8 cellular contexts compared by ENCODE assay signal in the genomic region with DNA sequence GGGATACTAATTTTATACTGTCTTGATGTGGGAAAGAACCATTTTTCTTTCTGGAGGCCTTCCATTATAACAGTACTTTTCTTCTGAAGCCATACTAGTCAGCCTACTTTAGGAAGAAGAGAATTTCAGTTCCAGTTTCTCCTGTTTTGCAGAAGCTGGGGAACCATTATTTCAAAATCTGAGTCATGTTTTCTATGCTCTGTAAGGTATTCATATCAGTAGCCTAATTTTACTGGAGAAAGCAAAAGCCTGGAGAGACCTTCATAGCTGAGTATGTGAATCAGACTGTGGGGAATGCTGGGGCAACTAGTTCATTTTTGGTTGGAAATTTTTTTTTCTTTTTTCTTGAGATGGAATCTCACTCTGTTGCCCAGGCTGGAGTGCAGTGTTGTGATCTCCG. TPM values are rescaled to one million over a fixed set of nuclear protein-coding genes. Genes with fewer than 3 reads are reported as not detected.
A peak's percentile ranks its signal among the peaks of the same experiment; 100 is the strongest.
DNase-seq lines count a peak whose midpoint lies in the region; ATAC-seq and TF ChIP-seq lines count a peak whose summit lies in the region.

No MANE protein-coding gene starts in this region.

- peak; percentile 39 for ATAC-seq in HG03095 (IDR thresholded peaks at IDR 0.05; ENCODE audit: unreplicated experiment)
- ATAC-seq in WTC11: no peak
- ATAC-seq in stimulated activated naive CD8-positive, alpha-beta T cell treated with anti-CD3 and anti-CD28 coated beads, Interleukin-15, amount 100 ng/mL, for 72 hours: peak; percentile 59
- ATAC-seq in HG02981 (IDR thresholded peaks at IDR 0.05; ENCODE audit: unreplicated experiment): no peak

- intact Hi-C loops in thyroid gland (cut with DNase I): no loop called here

- H3K27ac ChIP-seq in thyroid gland: no peak overlapping the region

- TF ChIP-seq POLR2A in thyroid gland (IDR thresholded peaks at IDR 0.05): no peak

- WGBS in thyroid gland, 2 donors: 88 to 100% methylated on average over 1 of the region's 1 CpG

- DNase-seq in activated T-cell treated with anti-CD3 and anti-CD28 coated beads, Interleukin-2, amount 50 U/mL, for 24 hours: no peak
- DNase-seq in activated T-cell treated with anti-CD3 and anti-CD28 coated beads, Interleukin-2, amount 50 U/mL, for 48 hours: no peak
- DNase-seq in WTC11 (ENCODE audit: low spot score) (no peak), NCI-H1436 (lab: John Stamatoyannopoulos, UW) (no peak), thyroid gland (no peak)
- DNase-seq in stimulated activated naive CD8-positive, alpha-beta T cell treated with anti-CD3 and anti-CD28 coated beads, Interleukin-15, amount 100 ng/mL, for 72 hours: no peak

- no peaks in the 10 kb centered on the region for H3K9me3 Mint-ChIP-seq in activated T-cell treated with anti-CD3 and anti-CD28 coated beads, Interleukin-2, amount 50 U/mL, for 24 hours
- no peaks in the 10 kb centered on the region for H3K9me3 Mint-ChIP-seq in WTC11
- H3K9me3 Mint-ChIP-seq in stimulated activated naive CD8-positive, alpha-beta T cell treated with anti-CD3 and anti-CD28 coated beads, Interleukin-15, amount 100 ng/mL, for 72 hours: no peaks in the 10 kb centered on the region

- peaks cover 14 to 34% of the 10 kb centered on the region in 2 donors for H3K4me1 ChIP-seq in thyroid gland

- H3K4me1 Mint-ChIP-seq in activated T-cell treated with anti-CD3 and anti-CD28 coated beads, Interleukin-2, amount 50 U/mL, for 24 hours (ENCODE audit: low read depth): peaks cover 57% of the 10 kb centered on the region
- peaks cover 86% of the 10 kb centered on the region for H3K4me1 Mint-ChIP-seq in WTC11
- H3K4me1 Mint-ChIP-seq in stimulated activated naive CD8-positive, alpha-beta T cell treated with anti-CD3 and anti-CD28 coated beads, Interleukin-15, amount 100 ng/mL, for 72 hours: peaks cover 44% of the 10 kb centered on the region

- H3K4me3 Mint-ChIP-seq in activated T-cell treated with anti-CD3 and anti-CD28 coated beads, Interleukin-2, amount 50 U/mL, for 24 hours: no peak overlapping the region
- H3K4me3 Mint-ChIP-seq in WTC11: no peak overlapping the region
- H3K4me3 Mint-ChIP-seq in stimulated activated naive CD8-positive, alpha-beta T cell treated with anti-CD3 and anti-CD28 coated beads, Interleukin-15, amount 100 ng/mL, for 72 hours: peak overlapping the region in 1 of 2 donors; percentile 6

- H3K4me3 ChIP-seq in thyroid gland (replicated peaks in 1 of 3): no peak overlapping the region

- peaks cover 45% of the 10 kb centered on the region for H3K36me3 Mint-ChIP-seq in activated T-cell treated with anti-CD3 and anti-CD28 coated beads, Interleukin-2, amount 50 U/mL, for 24 hours (ENCODE audit: low read depth)
- peaks cover 28% of the 10 kb centered on the region for H3K36me3 Mint-ChIP-seq in WTC11

- no peaks in the 10 kb centered on the region for H3K27me3 Mint-ChIP-seq in activated T-cell treated with anti-CD3 and anti-CD28 coated beads, Interleukin-2, amount 50 U/mL, for 24 hours
- H3K27me3 Mint-ChIP-seq in WTC11 (ENCODE audit: low read depth): no peaks in the 10 kb centered on the region
- no peaks in the 10 kb centered on the region for H3K27me3 Mint-ChIP-seq in stimulated activated naive CD8-positive, alpha-beta T cell treated with anti-CD3 and anti-CD28 coated beads, Interleukin-15, amount 100 ng/mL, for 72 hours

- H3K9me3 ChIP-seq in thyroid gland: no peaks in the 10 kb centered on the region

- no peak for TF ChIP-seq CTCF in WTC11 (IDR thresholded peaks at IDR 0.05)
- no peak for TF ChIP-seq CTCF in thyroid gland (IDR thresholded peaks at IDR 0.05)

- POLR2A ChIA-PET in WTC11 (lab: Charles Lee): no interaction called here

- peak overlapping the region; percentile 80 for H3K27ac Mint-ChIP-seq in activated T-cell treated with anti-CD3 and anti-CD28 coated beads, Interleukin-2, amount 50 U/mL, for 24 hours
- H3K27ac Mint-ChIP-seq in WTC11: peak overlapping the region; percentile 80
- no peak overlapping the region for H3K27ac Mint-ChIP-seq in stimulated activated naive CD8-positive, alpha-beta T cell treated with anti-CD3 and anti-CD28 coated beads, Interleukin-15, amount 100 ng/mL, for 72 hours

- CTCF ChIA-PET in WTC11 (lab: Charles Lee): no interaction called here

- no peaks in the 10 kb centered on the region for H3K36me3 ChIP-seq in thyroid gland

- H3K27me3 ChIP-seq in thyroid gland: no peaks in the 10 kb centered on the region

TF ChIP-seq in WTC11, 78 proteins besides CTCF, POLR2A, EP300 and RAD21:
- TF ChIP-seq NFATC4 (CRISPR knock-in tag; IDR thresholded peaks at IDR 0.05): no peak
- TF ChIP-seq, protein P1, sequence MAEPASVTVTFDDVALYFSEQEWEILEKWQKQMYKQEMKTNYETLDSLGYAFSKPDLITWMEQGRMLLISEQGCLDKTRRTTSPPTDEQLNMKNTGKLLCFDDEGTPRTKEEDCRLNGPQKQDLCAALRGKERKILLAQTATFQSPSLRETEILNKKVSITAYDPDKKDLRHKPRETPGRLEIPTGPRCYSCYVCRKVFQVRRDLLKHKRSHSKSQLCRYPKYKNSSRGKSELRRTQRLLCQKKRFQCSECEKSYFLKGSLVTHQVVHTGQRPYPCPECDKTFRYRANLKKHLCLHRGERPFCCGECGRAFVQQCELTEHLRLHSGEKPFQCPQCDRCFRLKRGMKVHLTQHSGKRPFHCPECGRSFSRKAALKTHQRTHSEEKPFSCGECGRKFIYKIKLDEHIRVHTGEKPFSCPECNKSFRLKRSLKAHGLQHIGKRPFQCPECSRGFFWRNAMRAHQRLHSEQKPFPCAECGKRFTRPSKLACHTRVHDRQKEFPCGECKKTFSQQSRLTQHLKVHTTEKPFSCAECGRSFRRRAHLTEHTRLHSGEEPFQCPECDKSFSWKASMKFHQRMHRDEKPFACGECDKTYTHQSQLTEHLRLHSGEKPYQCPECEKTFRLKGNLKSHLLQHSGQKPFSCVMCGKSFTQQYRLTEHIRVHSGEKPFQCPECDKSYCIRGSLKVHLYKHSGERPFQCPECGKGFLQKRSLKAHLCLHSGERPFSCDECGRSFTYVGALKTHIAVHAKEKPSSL (CRISPR knock-in tag; conservative IDR thresholded peaks at IDR 0.05): no peak
- TF ChIP-seq CBFB (CRISPR knock-in tag; IDR thresholded peaks at IDR 0.05; ENCODE audit: low read depth): no peak
- TF ChIP-seq ESRRA (CRISPR knock-in tag; IDR thresholded peaks at IDR 0.05; ENCODE audit: borderline replicate concordance): no peak
- no peak for TF ChIP-seq ZNF416 (CRISPR knock-in tag; IDR thresholded peaks at IDR 0.05)
- no peak for TF ChIP-seq SMAD4 (CRISPR knock-in tag; IDR thresholded peaks at IDR 0.05)
- TF ChIP-seq TP53 (CRISPR knock-in tag; IDR thresholded peaks at IDR 0.05): no peak
- no peak for TF ChIP-seq EMX1 (CRISPR knock-in tag; IDR thresholded peaks at IDR 0.05)
- no peak for TF ChIP-seq GABPB1 (CRISPR knock-in tag; IDR thresholded peaks at IDR 0.05)
- TF ChIP-seq, protein P2, sequence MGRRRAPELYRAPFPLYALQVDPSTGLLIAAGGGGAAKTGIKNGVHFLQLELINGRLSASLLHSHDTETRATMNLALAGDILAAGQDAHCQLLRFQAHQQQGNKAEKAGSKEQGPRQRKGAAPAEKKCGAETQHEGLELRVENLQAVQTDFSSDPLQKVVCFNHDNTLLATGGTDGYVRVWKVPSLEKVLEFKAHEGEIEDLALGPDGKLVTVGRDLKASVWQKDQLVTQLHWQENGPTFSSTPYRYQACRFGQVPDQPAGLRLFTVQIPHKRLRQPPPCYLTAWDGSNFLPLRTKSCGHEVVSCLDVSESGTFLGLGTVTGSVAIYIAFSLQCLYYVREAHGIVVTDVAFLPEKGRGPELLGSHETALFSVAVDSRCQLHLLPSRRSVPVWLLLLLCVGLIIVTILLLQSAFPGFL (CRISPR knock-in tag; IDR thresholded peaks at IDR 0.05; ENCODE audit: borderline replicate concordance): no peak
- TF ChIP-seq, protein P3, sequence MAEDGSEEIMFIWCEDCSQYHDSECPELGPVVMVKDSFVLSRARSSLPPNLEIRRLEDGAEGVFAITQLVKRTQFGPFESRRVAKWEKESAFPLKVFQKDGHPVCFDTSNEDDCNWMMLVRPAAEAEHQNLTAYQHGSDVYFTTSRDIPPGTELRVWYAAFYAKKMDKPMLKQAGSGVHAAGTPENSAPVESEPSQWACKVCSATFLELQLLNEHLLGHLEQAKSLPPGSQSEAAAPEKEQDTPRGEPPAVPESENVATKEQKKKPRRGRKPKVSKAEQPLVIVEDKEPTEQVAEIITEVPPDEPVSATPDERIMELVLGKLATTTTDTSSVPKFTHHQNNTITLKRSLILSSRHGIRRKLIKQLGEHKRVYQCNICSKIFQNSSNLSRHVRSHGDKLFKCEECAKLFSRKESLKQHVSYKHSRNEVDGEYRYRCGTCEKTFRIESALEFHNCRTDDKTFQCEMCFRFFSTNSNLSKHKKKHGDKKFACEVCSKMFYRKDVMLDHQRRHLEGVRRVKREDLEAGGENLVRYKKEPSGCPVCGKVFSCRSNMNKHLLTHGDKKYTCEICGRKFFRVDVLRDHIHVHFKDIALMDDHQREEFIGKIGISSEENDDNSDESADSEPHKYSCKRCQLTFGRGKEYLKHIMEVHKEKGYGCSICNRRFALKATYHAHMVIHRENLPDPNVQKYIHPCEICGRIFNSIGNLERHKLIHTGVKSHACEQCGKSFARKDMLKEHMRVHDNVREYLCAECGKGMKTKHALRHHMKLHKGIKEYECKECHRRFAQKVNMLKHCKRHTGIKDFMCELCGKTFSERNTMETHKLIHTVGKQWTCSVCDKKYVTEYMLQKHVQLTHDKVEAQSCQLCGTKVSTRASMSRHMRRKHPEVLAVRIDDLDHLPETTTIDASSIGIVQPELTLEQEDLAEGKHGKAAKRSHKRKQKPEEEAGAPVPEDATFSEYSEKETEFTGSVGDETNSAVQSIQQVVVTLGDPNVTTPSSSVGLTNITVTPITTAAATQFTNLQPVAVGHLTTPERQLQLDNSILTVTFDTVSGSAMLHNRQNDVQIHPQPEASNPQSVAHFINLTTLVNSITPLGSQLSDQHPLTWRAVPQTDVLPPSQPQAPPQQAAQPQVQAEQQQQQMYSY (CRISPR knock-in tag; IDR thresholded peaks at IDR 0.05): no peak
- TF ChIP-seq MYBL2 (CRISPR knock-in tag; IDR thresholded peaks at IDR 0.05): no peak
TF ChIP-seq in WTC11: peak in this region for 0.

RNA-seq across cellular contexts. Expression of a gene that starts 22.4 kb away (rescaled TPM):
- 72.6 to 93.4 TPM (median 83.9 TPM) in 3 replicates for total RNA-seq in WTC11 (2021)
- total RNA-seq in thyroid gland: 100 to 1,000 TPM; 155 to 238 (median 192) TPM

Comparison
In these comparisons a context has a peak if more than half of its experiments do, and no peak if none do; other contexts are left out.
1. H3K27ac Mint-ChIP-seq: peak in activated T-cell treated with anti-CD3 and anti-CD28 coated beads, Interleukin-2, amount 50 U/mL, for 24 hours (single experiment) and WTC11 (single experiment); none in stimulated activated naive CD8-positive, alpha-beta T cell treated with anti-CD3 and anti-CD28 coated beads, Interleukin-15, amount 100 ng/mL, for 72 hours (0 of 2).
2. ATAC-seq: peak in HG03095 (single experiment) and stimulated activated naive CD8-positive, alpha-beta T cell treated with anti-CD3 and anti-CD28 coated beads, Interleukin-15, amount 100 ng/mL, for 72 hours (single experiment); none in WTC11 (single experiment) and HG02981 (single experiment).